2 cellular contexts compared by ENCODE assay signal in the genomic region with DNA sequence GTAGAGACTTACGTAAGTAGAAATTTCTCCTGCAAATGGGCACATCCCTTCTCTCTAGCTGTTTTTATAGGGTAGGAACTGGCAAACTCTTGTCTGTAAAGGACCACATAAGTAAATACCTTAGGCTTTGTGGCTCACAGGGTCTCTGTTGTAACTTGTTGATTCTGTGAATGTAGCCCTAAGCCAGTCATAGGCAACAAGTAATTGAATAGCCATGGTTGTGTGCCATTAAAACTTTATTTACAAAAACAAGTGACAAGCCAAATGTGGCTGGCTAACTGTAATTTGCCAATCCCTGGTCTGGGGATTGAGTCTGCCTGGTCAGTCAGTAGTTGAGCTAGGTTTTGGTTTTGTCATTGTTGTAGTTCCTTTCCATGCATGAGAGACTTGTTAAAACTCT.
TF ChIP-seq lines count a peak whose summit lies in the region.

No MANE protein-coding gene starts in this region.

TF ChIP-seq in HepG2, 621 proteins besides CTCF, POLR2A, EP300 and RAD21:
- TF ChIP-seq SATB2 (CRISPR knock-in tag; IDR thresholded peaks at IDR 0.05), result no peak
- TF ChIP-seq, protein P1, sequence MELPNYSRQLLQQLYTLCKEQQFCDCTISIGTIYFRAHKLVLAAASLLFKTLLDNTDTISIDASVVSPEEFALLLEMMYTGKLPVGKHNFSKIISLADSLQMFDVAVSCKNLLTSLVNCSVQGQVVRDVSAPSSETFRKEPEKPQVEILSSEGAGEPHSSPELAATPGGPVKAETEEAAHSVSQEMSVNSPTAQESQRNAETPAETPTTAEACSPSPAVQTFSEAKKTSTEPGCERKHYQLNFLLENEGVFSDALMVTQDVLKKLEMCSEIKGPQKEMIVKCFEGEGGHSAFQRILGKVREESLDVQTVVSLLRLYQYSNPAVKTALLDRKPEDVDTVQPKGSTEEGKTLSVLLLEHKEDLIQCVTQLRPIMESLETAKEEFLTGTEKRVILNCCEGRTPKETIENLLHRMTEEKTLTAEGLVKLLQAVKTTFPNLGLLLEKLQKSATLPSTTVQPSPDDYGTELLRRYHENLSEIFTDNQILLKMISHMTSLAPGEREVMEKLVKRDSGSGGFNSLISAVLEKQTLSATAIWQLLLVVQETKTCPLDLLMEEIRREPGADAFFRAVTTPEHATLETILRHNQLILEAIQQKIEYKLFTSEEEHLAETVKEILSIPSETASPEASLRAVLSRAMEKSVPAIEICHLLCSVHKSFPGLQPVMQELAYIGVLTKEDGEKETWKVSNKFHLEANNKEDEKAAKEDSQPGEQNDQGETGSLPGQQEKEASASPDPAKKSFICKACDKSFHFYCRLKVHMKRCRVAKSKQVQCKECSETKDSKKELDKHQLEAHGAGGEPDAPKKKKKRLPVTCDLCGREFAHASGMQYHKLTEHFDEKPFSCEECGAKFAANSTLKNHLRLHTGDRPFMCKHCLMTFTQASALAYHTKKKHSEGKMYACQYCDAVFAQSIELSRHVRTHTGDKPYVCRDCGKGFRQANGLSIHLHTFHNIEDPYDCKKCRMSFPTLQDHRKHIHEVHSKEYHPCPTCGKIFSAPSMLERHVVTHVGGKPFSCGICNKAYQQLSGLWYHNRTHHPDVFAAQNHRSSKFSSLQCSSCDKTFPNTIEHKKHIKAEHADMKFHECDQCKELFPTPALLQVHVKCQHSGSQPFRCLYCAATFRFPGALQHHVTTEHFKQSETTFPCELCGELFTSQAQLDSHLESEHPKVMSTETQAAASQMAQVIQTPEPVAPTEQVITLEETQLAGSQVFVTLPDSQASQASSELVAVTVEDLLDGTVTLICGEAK (IDR thresholded peaks at IDR 0.05), result peak; percentile 26; the same call in 1 of the 2 replicates
- TF ChIP-seq, protein P1 (CRISPR knock-in tag; IDR thresholded peaks at IDR 0.05), result peak; percentile 87

TF ChIP-seq in K562, 482 proteins besides CTCF, POLR2A, EP300 and RAD21:
- TF ChIP-seq PHF8 (IDR thresholded peaks at IDR 0.05; ENCODE audit: borderline replicate concordance, low read length) (no peak), ZNF717 (CRISPR knock-in tag; IDR thresholded peaks at IDR 0.05) (no peak), NUFIP1 (IDR thresholded peaks at IDR 0.05; ENCODE audit: partially characterized antibody) (no peak)
- TF ChIP-seq, protein P2, sequence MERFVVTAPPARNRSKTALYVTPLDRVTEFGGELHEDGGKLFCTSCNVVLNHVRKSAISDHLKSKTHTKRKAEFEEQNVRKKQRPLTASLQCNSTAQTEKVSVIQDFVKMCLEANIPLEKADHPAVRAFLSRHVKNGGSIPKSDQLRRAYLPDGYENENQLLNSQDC (CRISPR knock-in tag; IDR thresholded peaks at IDR 0.05), result no peak
- TF ChIP-seq, protein P1 (IDR thresholded peaks at IDR 0.05), result peak; percentile 81
- TF ChIP-seq, protein P1 (CRISPR knock-in tag; IDR thresholded peaks at IDR 0.05), result no peak
TF ChIP-seq in K562: peak in this region for 1.
